In the genomic region with DNA sequence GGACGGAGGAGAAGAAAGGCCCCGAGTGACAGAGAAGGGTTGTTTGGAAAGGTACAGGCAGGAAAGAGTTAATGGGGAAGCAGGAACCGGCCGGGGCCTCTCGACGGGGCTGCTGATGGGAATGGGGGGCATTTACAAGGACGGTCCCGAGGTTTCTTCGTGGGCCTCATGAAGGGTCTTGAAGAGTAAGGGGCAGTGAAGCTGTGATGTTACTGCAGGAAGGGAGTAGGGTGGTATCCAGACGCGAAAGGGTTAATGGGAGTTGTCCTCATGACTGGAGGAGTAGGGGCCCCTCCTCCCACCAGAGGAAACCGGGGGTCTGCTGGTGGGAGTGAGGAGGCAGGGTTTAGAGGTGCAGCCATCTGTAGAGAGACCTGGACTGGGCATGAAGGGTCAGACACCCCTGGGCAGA, we compare ENCODE assay signal across 7 cellular contexts.
DNase-seq lines count a peak whose midpoint lies in the region; ATAC-seq lines count a peak whose summit lies in the region.

No MANE protein-coding gene starts in this region.

- H3K36me3 Mint-ChIP-seq in activated naive CD8-positive, alpha-beta T cell treated with anti-CD3 and anti-CD28 coated beads, Interleukin-2, amount 50 U/mL, for 24 hours (ENCODE audit: low read depth) = no peaks in the 10 kb centered on the region

- H3K9me3 ChIP-seq in HUES6 (ENCODE audit: control insufficient read depth, insufficient read depth, low read depth, low read length) (no peaks in the 10 kb centered on the region), stomach smooth muscle (ENCODE audit: control insufficient read depth in 2 of 2, low read length in 2 of 2) (no peaks in the 10 kb centered on the region)

- H3K4me3 ChIP-seq in HUES6 (ENCODE audit: low read depth, low read length) = peak overlapping the region; percentile 92
- peak overlapping the region; percentile 95 to 96 for H3K4me3 ChIP-seq in stomach smooth muscle (ENCODE audit: low read length in 2 of 2)

- no peaks in the 10 kb centered on the region for H3K9me3 Mint-ChIP-seq in activated naive CD8-positive, alpha-beta T cell treated with anti-CD3 and anti-CD28 coated beads, Interleukin-2, amount 50 U/mL, for 24 hours

- DNase-seq in activated naive CD8-positive, alpha-beta T cell treated with anti-CD3 and anti-CD28 coated beads, Interleukin-2, amount 50 U/mL, for 24 hours = no peak
- DNase-seq in iPS-NIHi7 (ENCODE audit: extremely low spot score) = peak; percentile 43
- no peak for DNase-seq in stimulated activated CD4-positive, alpha-beta T cell treated with anti-CD3 and anti-CD28 coated beads, Interleukin-15, amount 100 ng/mL, for 24 hours
- DNase-seq in activated effector memory CD4-positive, alpha-beta T cell treated with Interleukin-2 at 50 U/mL for 16 hours = no peak

- peak overlapping the region; percentile 85 for H3K4me3 Mint-ChIP-seq in activated naive CD8-positive, alpha-beta T cell treated with anti-CD3 and anti-CD28 coated beads, Interleukin-2, amount 50 U/mL, for 24 hours

- no peak overlapping the region for H3K27ac ChIP-seq in HUES6 (ENCODE audit: low read depth, low read length)
- H3K27ac ChIP-seq in stomach smooth muscle (ENCODE audit: low read length) = peak overlapping the region; percentile 88

- H3K27ac Mint-ChIP-seq in activated naive CD8-positive, alpha-beta T cell treated with anti-CD3 and anti-CD28 coated beads, Interleukin-2, amount 50 U/mL, for 24 hours = peak overlapping the region; percentile 70

- H3K36me3 ChIP-seq in HUES6 (ENCODE audit: control insufficient read depth, insufficient read depth, low read length) = 0 out of 2 replicates have a peak, but pooled peaks cover 5% of the 10 kb centered on the region
- H3K36me3 ChIP-seq in stomach smooth muscle (ENCODE audit: control insufficient read depth in 2 of 2, insufficient read depth in 2 of 2, low read length in 2 of 2) = peaks cover 16 to 23% of the 10 kb centered on the region in 2 donors

- peaks cover 26% of the 10 kb centered on the region for H3K4me1 Mint-ChIP-seq in activated naive CD8-positive, alpha-beta T cell treated with anti-CD3 and anti-CD28 coated beads, Interleukin-2, amount 50 U/mL, for 24 hours

- no peaks in the 10 kb centered on the region for H3K27me3 Mint-ChIP-seq in activated naive CD8-positive, alpha-beta T cell treated with anti-CD3 and anti-CD28 coated beads, Interleukin-2, amount 50 U/mL, for 24 hours

- peaks cover 12% of the 10 kb centered on the region for H3K4me1 ChIP-seq in HUES6 (ENCODE audit: control insufficient read depth, insufficient read depth, low read length)
- H3K4me1 ChIP-seq in stomach smooth muscle (ENCODE audit: control insufficient read depth, insufficient read depth, low read length) = peaks cover 52% of the 10 kb centered on the region

- H3K27me3 ChIP-seq in HUES6 (ENCODE audit: control insufficient read depth, insufficient read depth, low read length) = no peaks in the 10 kb centered on the region
- H3K27me3 ChIP-seq in stomach smooth muscle (ENCODE audit: control insufficient read depth in 1 of 2, insufficient read depth in 2 of 2, low read length in 2 of 2) = no peaks in the 10 kb centered on the region

- ATAC-seq in activated naive CD8-positive, alpha-beta T cell treated with anti-CD3 and anti-CD28 coated beads, Interleukin-2, amount 50 U/mL, for 24 hours = no peak
- no peak for ATAC-seq in GM18517 (IDR thresholded peaks at IDR 0.05; ENCODE audit: unreplicated experiment)

- H3K9ac ChIP-seq in HUES6 (ENCODE audit: low read length) (peak overlapping the region; percentile 61), stomach smooth muscle (ENCODE audit: low read length in 2 of 2) (peak overlapping the region; percentile 87 to 88)
